ENCODE assay signal across 35 cellular contexts in the genomic region with DNA sequence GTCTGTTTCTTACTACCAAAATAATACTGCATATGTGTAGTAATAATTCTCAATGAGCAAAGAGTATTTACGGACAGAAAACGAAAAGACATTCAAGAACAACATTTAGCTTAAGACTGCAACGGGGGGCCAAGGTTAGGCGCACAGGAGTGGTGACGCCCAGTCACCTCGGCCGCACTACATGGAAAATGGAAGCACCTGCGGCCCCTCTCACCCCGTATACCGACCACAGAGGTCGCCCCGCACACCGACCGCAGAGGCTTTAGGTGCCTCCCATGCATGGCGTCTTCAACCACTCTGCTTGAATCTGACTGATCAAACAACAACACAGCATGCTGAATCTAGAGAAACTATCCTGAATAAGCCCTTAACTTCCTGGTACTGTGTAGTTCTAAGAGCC.
"Had no signal": no experiment of that assay in that cellular context is flagged by ENCODE, and none has a peak within 500 bp of the region (broad histone marks: within the 10 kb centered on the region; RNA-seq: fewer than 3 reads in every experiment).

No MANE protein-coding gene starts in this region.

- DNase-seq: Karpas-422, Kasumi-1, KG1, MG63, MM.1S, MV-4-11, NCI-H1048, NCI-H1092, NCI-H1092 treated with DMSO at 0.1 percent for 48 hours, NCI-H1105, NCI-H1105 treated with DMSO at 0.1 percent for 48 hours, NCI-H1417, NCI-H1417 treated with DMSO at 0.1 percent for 48 hours, NCI-H1436, NCI-H1436 treated with DMSO at 0.1 percent for 48 hours, NCI-H146, NCI-H1694, NCI-H1694 treated with DMSO at 0.1 percent for 48 hours, NCI-H187, NCI-H187 treated with DMSO at 0.1 percent for 48 hours, NCI-H1930, NCI-H2029, NCI-H2029 treated with DMSO at 0.1 percent for 48 hours, NCI-H2081, NCI-H2081 treated with DMSO at 0.1 percent for 48 hours, NCI-H2107, NCI-H2171, NCI-H2171 treated with DMSO at 0.1 percent for 48 hours, NCI-H2227 treated with DMSO at 0.1 percent for 48 hours, NCI-H226, NCI-H345, NCI-H446, NCI-H446 treated with DMSO at 0.1 percent for 48 hours, NCI-H510A had no signal

- H3K9me3 ChIP-seq: MG63 had no signal

- H3K27me3 ChIP-seq: MG63 had no signal

- H3K27ac ChIP-seq: KMS-11 had no signal

- H3K4me2 ChIP-seq: KMS-11 had no signal

- H3K9ac ChIP-seq: KMS-11 had no signal

- H3K4me3 ChIP-seq: MG63 had no signal
